8 cellular contexts compared by ENCODE assay signal in the genomic region with DNA sequence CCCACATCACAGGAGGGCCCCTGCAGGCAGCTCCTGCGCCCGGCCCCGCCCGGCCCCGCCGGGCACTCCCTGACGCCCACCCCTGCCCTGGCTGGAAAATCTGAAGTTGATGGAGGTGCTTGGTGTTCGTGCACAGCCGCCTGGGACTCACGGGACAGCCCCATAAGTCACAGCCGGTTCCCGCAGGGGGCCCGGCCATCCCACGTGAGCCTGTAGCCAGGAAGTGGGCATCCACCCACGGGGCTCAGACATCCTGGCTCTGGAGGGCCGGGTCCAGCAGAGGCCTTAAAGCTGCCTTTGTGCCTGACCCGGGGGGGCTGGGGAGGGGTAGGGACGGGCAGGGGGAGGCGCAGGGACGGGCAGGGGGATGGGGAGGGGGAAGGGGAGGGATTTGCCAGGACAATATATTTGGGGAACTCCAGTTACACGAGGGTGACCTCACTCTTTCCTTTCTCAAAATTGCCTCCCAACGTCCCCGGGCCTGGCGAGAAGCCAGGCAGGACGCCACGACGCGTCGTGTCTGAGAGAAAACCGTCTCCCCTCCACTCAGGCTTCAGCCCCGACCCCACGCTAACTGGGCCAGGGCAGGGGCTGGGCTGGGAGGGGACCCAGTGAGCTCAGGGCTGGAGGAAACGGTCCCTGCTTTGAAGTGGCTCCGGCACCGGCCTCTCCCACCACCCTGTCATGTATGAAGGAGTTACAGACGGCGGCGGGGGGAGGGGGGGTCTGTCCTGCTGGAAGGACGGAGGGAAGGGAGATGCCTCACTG.
A peak's percentile ranks its signal among the peaks of the same experiment; 100 is the strongest.
DNase-seq lines count a peak whose midpoint lies in the region; ATAC-seq and TF ChIP-seq lines count a peak whose summit lies in the region.

No MANE protein-coding gene starts in this region.

- peak; percentile 30 for TF ChIP-seq POLR2A in GM19099 (IDR thresholded peaks at IDR 0.05; ENCODE audit: extremely low read depth, insufficient read length, low read depth)

- peak overlapping the region; percentile 97 to 98 for H3K4me3 Mint-ChIP-seq in activated T-cell treated with anti-CD3 and anti-CD28 coated beads, Interleukin-2, amount 50 U/mL, for 72 hours
- peak overlapping the region; percentile 64 to 82 (median 74) for H3K4me3 Mint-ChIP-seq in immature natural killer cell

- DNase-seq in HL-60 (ENCODE audit: low read depth in 1 of 2, low spot score in 1 of 2) (no peak), immature natural killer cell (peak; percentile 81 to 86 (median 84)), NCI-H146 (lab: John Stamatoyannopoulos, UW) (no peak), epidermal melanocyte (ENCODE audit: insufficient read length, low spot score) (no peak), HPDE6-E6E7 (ENCODE audit: extremely low spot score) (no peak)
- peak; percentile 92 to 95 for DNase-seq in activated T-cell treated with anti-CD3 and anti-CD28 coated beads, Interleukin-2, amount 50 U/mL, for 72 hours
- DNase-seq in stimulated activated CD4-positive, alpha-beta T cell treated with anti-CD3 and anti-CD28 coated beads, TNF-alpha, amount 100 ng/mL, for 4 hours (ENCODE audit: low read depth in 3 of 3): peak; percentile 82 to 87 (median 85)

- no peaks in the 10 kb centered on the region for H3K27me3 Mint-ChIP-seq in activated T-cell treated with anti-CD3 and anti-CD28 coated beads, Interleukin-2, amount 50 U/mL, for 72 hours (ENCODE audit: low read depth)
- peaks cover 15 to 19% (median 17%) of the 10 kb centered on the region in 3 donors for H3K27me3 Mint-ChIP-seq in immature natural killer cell (ENCODE audit: low read depth in 3 of 3)

- peak overlapping the region; percentile 66 for H3K27ac Mint-ChIP-seq in activated T-cell treated with anti-CD3 and anti-CD28 coated beads, Interleukin-2, amount 50 U/mL, for 72 hours
- peak overlapping the region; percentile 95 to 100 (median 100) for H3K27ac Mint-ChIP-seq in immature natural killer cell

- peak; percentile 61 to 72 for ATAC-seq in activated T-cell treated with anti-CD3 and anti-CD28 coated beads, Interleukin-2, amount 50 U/mL, for 72 hours (replicated peaks in 1 of 2)

- 0 out of 2 replicates have a peak overlapping the region, but pooled peaks have one; percentile 8 for H3K27ac ChIP-seq in HL-60 (replicated peaks)

- no peak for TF ChIP-seq CTCF in HL-60 (IDR thresholded peaks at IDR 0.05; ENCODE audit: insufficient read depth, low read length)

- peaks cover 20 to 22% of the 10 kb centered on the region in 2 donors for H3K36me3 Mint-ChIP-seq in activated T-cell treated with anti-CD3 and anti-CD28 coated beads, Interleukin-2, amount 50 U/mL, for 72 hours (ENCODE audit: insufficient read depth in 2 of 2)
- H3K36me3 Mint-ChIP-seq in immature natural killer cell: peaks cover 0 to 5% (median 3%) of the 10 kb centered on the region in 3 donors

- H3K4me3 ChIP-seq in HL-60 (replicated peaks; ENCODE audit: insufficient read depth, low read length): no peak overlapping the region

- peaks cover 76% of the 10 kb centered on the region for H3K4me1 Mint-ChIP-seq in activated T-cell treated with anti-CD3 and anti-CD28 coated beads, Interleukin-2, amount 50 U/mL, for 72 hours (ENCODE audit: low read depth)
- H3K4me1 Mint-ChIP-seq in immature natural killer cell: peaks cover 56 to 69% of the 10 kb centered on the region in 2 donors

- no peaks in the 10 kb centered on the region for H3K9me3 Mint-ChIP-seq in activated T-cell treated with anti-CD3 and anti-CD28 coated beads, Interleukin-2, amount 50 U/mL, for 72 hours
- H3K9me3 Mint-ChIP-seq in immature natural killer cell: peaks cover 0 to 3% (median under 1%) of the 10 kb centered on the region in 6 donors

- H3K27me3 ChIP-seq in HL-60 (ENCODE audit: insufficient read depth, poor library complexity, severe bottlenecking): no peaks in the 10 kb centered on the region

Comparison
In these comparisons a context has a peak if more than half of its experiments do, and no peak if none do; other contexts are left out.
1. DNase-seq: peak in activated T-cell treated with anti-CD3 and anti-CD28 coated beads, Interleukin-2, amount 50 U/mL, for 72 hours (2 of 2), immature natural killer cell (3 of 3) and stimulated activated CD4-positive, alpha-beta T cell treated with anti-CD3 and anti-CD28 coated beads, TNF-alpha, amount 100 ng/mL, for 4 hours (3 of 3); none in HL-60 (0 of 2), NCI-H146 (single experiment), epidermal melanocyte (single experiment) and HPDE6-E6E7 (single experiment).